ENCODE assay signal across 18 cellular contexts in the genomic region with DNA sequence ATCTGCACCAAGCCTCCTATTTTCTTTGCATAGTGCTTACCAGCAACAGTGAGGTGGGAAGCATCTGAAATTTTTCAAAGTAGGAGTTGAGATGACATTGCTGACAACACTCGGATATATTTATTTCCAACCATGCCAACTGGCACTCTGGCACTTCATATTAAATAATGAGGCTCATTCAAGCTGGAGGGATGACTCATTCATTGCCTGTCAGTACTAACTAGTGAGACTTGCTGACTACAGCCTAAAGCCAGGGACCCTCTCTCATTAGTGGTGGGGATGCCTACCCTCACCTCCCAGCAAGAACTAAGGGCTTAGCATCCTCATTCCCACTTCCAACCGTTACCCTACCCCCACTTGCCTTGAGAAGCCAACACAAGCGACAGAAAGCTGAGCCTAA.
DNase-seq lines count a peak whose midpoint lies in the region; ATAC-seq and TF ChIP-seq lines count a peak whose summit lies in the region.
"Had no signal": no experiment of that assay in that cellular context is flagged by ENCODE, and none has a peak within 500 bp of the region (broad histone marks: within the 10 kb centered on the region; RNA-seq: fewer than 3 reads in every experiment).

No MANE protein-coding gene starts in this region.

- WGBS in mammary epithelial cell (ENCODE audit: low coverage, missing lambda C conversion rate) = 33% methylated on average over 3 of the region's 3 CpGs
- WGBS in mesenchymal stem cell = 36% methylated on average over 3 of the region's 3 CpGs

- DNase-seq in Ammon's horn (ENCODE audit: low spot score) (peak; percentile 73), NCI-H1694 (lab: John Stamatoyannopoulos, UW) (peak; percentile 28), mammary epithelial cell (peak; percentile 44), mesenchymal stem cell (peak; percentile 29), NCI-H2107 (lab: John Stamatoyannopoulos, UW) (no peak)
- DNase-seq in activated CD4-positive, alpha-beta T cell treated with anti-CD3 and anti-CD28 coated beads for 4 hours = no peak
- DNase-seq: activated naive CD4-positive, alpha-beta T cell treated with Interleukin-2 at 50 U/mL for 16 hours; AML-193; Karpas-422; left cardiac atrium; NCI-H2029 treated with DMSO at 0.1 percent for 48 hours; pancreas; stimulated activated CD4-positive, alpha-beta T cell treated with anti-CD3 and anti-CD28 coated beads, Interleukin-12 subunit alpha, Interleukin-12 subunit beta, amount 100 ng/mL, for 4 hours; stimulated activated naive CD8-positive, alpha-beta T cell treated with anti-CD3 and anti-CD28 coated beads, Interleukin-15, amount 100 ng/mL, for 72 hours had no signal

- H3K27ac ChIP-seq in mammary epithelial cell (ENCODE audit: insufficient read depth, low read depth, low read length) = no peak overlapping the region
- H3K27ac ChIP-seq in mesenchymal stem cell (ENCODE audit: low read length, poor library complexity, severe bottlenecking) = no peak overlapping the region
- H3K27ac ChIP-seq: pancreas, SK-N-MC, VCaP had no signal

- H2BK120ac ChIP-seq in mesenchymal stem cell (ENCODE audit: low read depth, low read length) = no peak overlapping the region

- intact Hi-C loops in mammary epithelial cell (cut with micrococcal nuclease) = no loop called here

- H3K4me1 ChIP-seq in mammary epithelial cell (ENCODE audit: insufficient read depth, low read length) (peaks cover 16% of the 10 kb centered on the region), mesenchymal stem cell (ENCODE audit: control insufficient read depth, insufficient read depth, low read depth, low read length) (no peaks in the 10 kb centered on the region)
- H3K4me1 ChIP-seq: pancreas had no signal

- H3K4me3 ChIP-seq in mammary epithelial cell (replicated peaks in 1 of 3; ENCODE audit: insufficient read depth in 1 of 3, low read depth in 2 of 3, low read length in 3 of 3) = no peak overlapping the region
- H3K4me3 ChIP-seq in mesenchymal stem cell (ENCODE audit: insufficient read depth in 1 of 2, low read depth in 1 of 2, low read length in 2 of 2) = no peak overlapping the region
- H3K4me3 ChIP-seq: pancreas, SK-N-MC had no signal

- H2AFZ ChIP-seq in mammary epithelial cell (ENCODE audit: low read depth, low read length) (no peak overlapping the region), mesenchymal stem cell (ENCODE audit: low read depth, low read length) (no peak overlapping the region)

- in situ Hi-C loops in mammary epithelial cell (cut with MboI; ENCODE audit: low sequenced_read_pairs in 2 of 2) = no loop called here

- H3K9me3 ChIP-seq in mammary epithelial cell (replicated peaks; ENCODE audit: insufficient read depth, low read length) (peaks cover 4% of the 10 kb centered on the region), mesenchymal stem cell (ENCODE audit: control insufficient read depth, low read length) (peaks cover 16% of the 10 kb centered on the region)
- H3K9me3 ChIP-seq: pancreas had no signal

- H4K8ac ChIP-seq in mesenchymal stem cell (ENCODE audit: low read length) = no peak overlapping the region

- H3K9ac ChIP-seq in mammary epithelial cell (ENCODE audit: insufficient read depth, low read length) (no peak overlapping the region), mesenchymal stem cell (ENCODE audit: low read length) (no peak overlapping the region)

- TF ChIP-seq CTCF in mammary epithelial cell (conservative IDR thresholded peaks at IDR 0.05 in 1 of 2, IDR thresholded peaks at IDR 0.05 in 1 of 2; ENCODE audit: extremely low read depth in 1 of 2, insufficient read depth in 1 of 2, low read depth in 1 of 2, low read length in 2 of 2) = no peak

- H3K36me3 ChIP-seq in mammary epithelial cell (ENCODE audit: insufficient read depth, low read length) (no peaks in the 10 kb centered on the region), mesenchymal stem cell (ENCODE audit: control insufficient read depth in 1 of 2, insufficient read depth in 2 of 2, low read depth in 1 of 2, low read length in 2 of 2) (no peaks in the 10 kb centered on the region)
- H3K36me3 ChIP-seq: pancreas had no signal

- no peak overlapping the region for H2BK5ac ChIP-seq in mesenchymal stem cell (ENCODE audit: low read depth, low read length, poor library complexity, severe bottlenecking)

- H3K14ac ChIP-seq in mesenchymal stem cell (ENCODE audit: low read length in 2 of 2) = peak overlapping the region in 1 of 2 experiments; percentile 65

- H3K79me1 ChIP-seq in mesenchymal stem cell (replicated peaks; ENCODE audit: low read length, poor library complexity, severe bottlenecking) = no peaks in the 10 kb centered on the region

- no peak overlapping the region for H4K91ac ChIP-seq in mesenchymal stem cell (ENCODE audit: low read length)

- no peaks in the 10 kb centered on the region for H3K27me3 ChIP-seq in mammary epithelial cell (ENCODE audit: insufficient read depth, low read length)
- no peaks in the 10 kb centered on the region for H3K27me3 ChIP-seq in mesenchymal stem cell (ENCODE audit: control insufficient read depth in 1 of 2, insufficient read depth in 1 of 2, low read length in 2 of 2)
- H3K27me3 ChIP-seq: pancreas had no signal

- H3K18ac ChIP-seq in mesenchymal stem cell (ENCODE audit: low read depth in 1 of 2, low read length in 2 of 2) = peak overlapping the region in 1 of 2 experiments; percentile 48

- dilution Hi-C loops in mammary epithelial cell (cut with HindIII; ENCODE audit: low sequenced_read_pairs) = no loop called here

- H2BK15ac ChIP-seq in mesenchymal stem cell (ENCODE audit: low read depth, poor library complexity, severe bottlenecking) = no peak overlapping the region

- H3K4me2 ChIP-seq in mammary epithelial cell (ENCODE audit: insufficient read depth, low read depth, low read length) (no peak overlapping the region), mesenchymal stem cell (ENCODE audit: low read length, poor library complexity, severe bottlenecking) (no peak overlapping the region)

- BruUV-seq in mammary epithelial cell (replicated peaks; lab: Mats Ljungman, UMichigan) = no TSS peak

- H3K4ac ChIP-seq in mesenchymal stem cell (ENCODE audit: low read depth in 1 of 2, low read length in 2 of 2) = no peak overlapping the region

- CTCF ChIA-PET in mammary epithelial cell (lab: Charles Lee; ENCODE audit: low non-redundant PET) = no interaction called here

- no peaks in the 10 kb centered on the region for H3K79me2 ChIP-seq in mammary epithelial cell (ENCODE audit: insufficient read depth, low read length)

- H2BK12ac ChIP-seq in mesenchymal stem cell (ENCODE audit: low read length in 2 of 2) = peak overlapping the region in 1 of 2 experiments; percentile 42

- no peak overlapping the region for H3K23ac ChIP-seq in mesenchymal stem cell (ENCODE audit: low read length in 2 of 2)

- no peak overlapping the region for H2AK5ac ChIP-seq in mesenchymal stem cell (ENCODE audit: low read length, severe bottlenecking)

- no peaks in the 10 kb centered on the region for H4K20me1 ChIP-seq in mammary epithelial cell (ENCODE audit: insufficient read depth, low read length)

- ATAC-seq in HG02588 (IDR thresholded peaks at IDR 0.05; ENCODE audit: unreplicated experiment) (no peak), GM19463 (IDR thresholded peaks at IDR 0.05; ENCODE audit: unreplicated experiment) (no peak)
- ATAC-seq: stimulated activated naive CD8-positive, alpha-beta T cell treated with anti-CD3 and anti-CD28 coated beads, Interleukin-15, amount 100 ng/mL, for 72 hours had no signal

Comparison
In these comparisons a context has a peak if more than half of its experiments do, and no peak if none do; other contexts are left out.
1. DNase-seq: peak in Ammon's horn (single experiment), NCI-H1694 (single experiment), mammary epithelial cell (single experiment) and mesenchymal stem cell (single experiment); none in NCI-H2107 (single experiment) and activated CD4-positive, alpha-beta T cell treated with anti-CD3 and anti-CD28 coated beads for 4 hours (0 of 2).